In genomic region chr5:143001764-143002351, GRCh38 we compare ENCODE assay signal across 1 cellular context.
TF ChIP-seq lines count a peak whose summit lies in the region.

No MANE protein-coding gene starts in this region.

TF ChIP-seq in SK-N-SH treated with all-trans-retinoic acid at 6 μM for 48 hours, 23 proteins besides CTCF, POLR2A, EP300 and RAD21 (continued from another document):
- no peak for TF ChIP-seq TSHZ2 (CRISPR knock-in tag; IDR thresholded peaks at IDR 0.05)
